In the genomic region with DNA sequence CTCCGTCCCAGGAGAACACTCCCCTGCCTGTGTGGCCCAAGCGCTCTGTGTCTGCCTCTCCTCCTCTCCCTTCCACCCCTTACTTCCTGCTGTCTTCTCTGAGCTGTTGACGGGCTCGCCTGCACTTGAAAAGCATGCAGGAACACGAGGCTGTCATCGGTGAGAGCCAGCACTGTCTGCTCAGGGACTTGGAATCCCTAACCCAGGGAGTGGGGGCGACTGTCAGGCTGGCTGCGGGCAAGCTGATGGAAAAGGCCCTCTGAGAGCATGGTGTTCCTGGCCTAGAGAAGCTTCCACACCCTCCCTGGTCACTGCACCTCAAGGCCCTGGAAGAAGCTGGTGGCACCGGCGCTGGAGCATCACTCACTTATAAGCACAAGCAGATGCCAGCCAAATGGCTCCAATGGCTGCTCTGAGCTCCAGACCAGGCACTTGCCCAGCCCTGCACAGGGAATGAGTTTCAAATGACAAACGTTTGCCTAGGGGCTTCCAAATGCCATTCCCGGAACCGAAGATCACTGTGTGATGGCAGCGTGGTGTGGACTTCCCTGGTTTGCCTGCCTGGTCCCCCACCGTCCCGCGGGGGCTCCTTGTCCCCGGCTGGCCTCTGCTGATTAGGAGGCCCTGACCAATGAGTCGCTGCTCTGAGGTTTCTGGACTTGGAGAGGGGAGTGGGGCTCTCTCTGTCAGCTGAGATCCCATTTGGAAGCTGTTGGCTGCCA, we compare ENCODE assay signal across 18 cellular contexts. TPM values are rescaled to one million over a fixed set of nuclear protein-coding genes. Genes with fewer than 3 reads are reported as not detected.
A peak's percentile ranks its signal among the peaks of the same experiment; 100 is the strongest.
DNase-seq lines count a peak whose midpoint lies in the region; ATAC-seq, FAIRE-seq and TF ChIP-seq lines count a peak whose summit lies in the region.
"Had no signal": no experiment of that assay in that cellular context is flagged by ENCODE, and none has a peak within 500 bp of the region (broad histone marks: within the 10 kb centered on the region; RNA-seq: fewer than 3 reads in every experiment).

No MANE protein-coding gene starts in this region.

- no peak for FAIRE-seq in small intestine (lab: Jason Lieb, UNC)
- FAIRE-seq: H54 had no signal

- H3K27ac ChIP-seq in ACC112 (ENCODE audit: low read depth, low read length) (peak overlapping the region; percentile 87), coronary artery (peak overlapping the region in 1 of 2 donors; percentile 7), small intestine (ENCODE audit: low read depth in 1 of 2, low read length in 1 of 2) (no peak overlapping the region)
- H3K27ac ChIP-seq: gastroesophageal sphincter, SK-N-MC had no signal

- DNase-seq in GM03348 (ENCODE audit: low spot score) (peak; percentile 52), coronary artery (ENCODE audit: low spot score) (peak; percentile 72), medulla oblongata (ENCODE audit: extremely low spot score) (peak; percentile 7), small intestine (no peak), HT-29 (ENCODE audit: low spot score) (no peak), NCI-H2196 (lab: John Stamatoyannopoulos, UW; ENCODE audit: unreplicated experiment) (no peak)
- DNase-seq: activated CD4-positive, alpha-beta T cell treated with anti-CD3 and anti-CD28 coated beads, Interleukin-2, amount 50 U/mL, for 1 hour; activated naive CD8-positive, alpha-beta T cell treated with anti-CD3 and anti-CD28 coated beads, Interleukin-2, amount 10 ng/mL, durations not matched to agents 7 days and 5 days; activated T-cell treated with anti-CD3 and anti-CD28 coated beads, Interleukin-2, amount 50 U/mL, for 72 hours; central memory CD4-positive, alpha-beta T cell; NCI-H187; stimulated activated CD4-positive, alpha-beta T cell treated with anti-CD3 and anti-CD28 coated beads, Interleukin-2, amount 100 ng/mL, for 24 hours had no signal

- peak overlapping the region; percentile 90 for H2AFZ ChIP-seq in ACC112 (ENCODE audit: low read length, unreplicated experiment)

- H3K36me3 ChIP-seq in ACC112 (ENCODE audit: insufficient read depth, low read length) (no peaks in the 10 kb centered on the region), small intestine (ENCODE audit: control insufficient read depth in 2 of 2, insufficient read depth in 2 of 2, low read length in 2 of 2) (no peaks in the 10 kb centered on the region)
- H3K36me3 ChIP-seq: gastroesophageal sphincter had no signal

- ATAC-seq in GM19467 (IDR thresholded peaks at IDR 0.05; ENCODE audit: unreplicated experiment): no peak

- H3K4me1 ChIP-seq in ACC112 (ENCODE audit: control insufficient read depth, insufficient read depth, low read length, unreplicated experiment) (peaks cover 41% of the 10 kb centered on the region), small intestine (ENCODE audit: control insufficient read depth in 2 of 2, insufficient read depth in 1 of 2, low read depth in 1 of 2, low read length in 1 of 2) (no peaks in the 10 kb centered on the region)
- H3K4me1 ChIP-seq: gastroesophageal sphincter had no signal

- no peaks in the 10 kb centered on the region for H3K9me3 ChIP-seq in small intestine (ENCODE audit: control insufficient read depth, low read depth)
- H3K9me3 ChIP-seq: gastroesophageal sphincter had no signal

- H3K4me3 ChIP-seq in ACC112 (ENCODE audit: low read depth, low read length) (no peak overlapping the region), coronary artery (no peak overlapping the region), small intestine (ENCODE audit: low read depth in 1 of 2, low read length in 2 of 2) (no peak overlapping the region)
- H3K4me3 ChIP-seq: gastroesophageal sphincter, SK-N-MC had no signal

- WGBS in small intestine, 3 donors: 65 to 79% (median 69%) methylated on average over 19 of the region's 19 CpGs

- TF ChIP-seq CTCF in coronary artery (IDR thresholded peaks at IDR 0.05): no peak

- no peaks in the 10 kb centered on the region for H3K79me2 ChIP-seq in ACC112 (ENCODE audit: control insufficient read depth, insufficient read depth, low read length, unreplicated experiment)

- H3K27me3 ChIP-seq in ACC112 (ENCODE audit: insufficient read depth, low read length): no peaks in the 10 kb centered on the region
- no peaks in the 10 kb centered on the region for H3K27me3 ChIP-seq in small intestine (ENCODE audit: control insufficient read depth in 2 of 2, insufficient read depth in 2 of 2, low read length in 2 of 2)

RNA-seq across cellular contexts. Expression of gene EBF3, which starts 56.7 kb away (rescaled TPM):
- 1 to 10 TPM in 1 of 3 donors, not detected in 2; 1.9 TPM for polyA plus RNA-seq in small intestine
- total RNA-seq in HT-29 (2014; rRNA removed; shearing (Covaris generic)): not detected in 2 replicates
- total RNA-seq: activated naive CD8-positive, alpha-beta T cell treated with anti-CD3 and anti-CD28 coated beads, Interleukin-2, amount 10 ng/mL, durations not matched to agents 7 days and 5 days; activated T-cell treated with anti-CD3 and anti-CD28 coated beads, Interleukin-2, amount 50 U/mL, for 72 hours; OCI-LY7 had no signal

Comparison
In these comparisons a context has a peak if more than half of its experiments do, and no peak if none do; other contexts are left out.
1. DNase-seq: peak in GM03348 (single experiment), coronary artery (single experiment) and medulla oblongata (single experiment); none in small intestine (single experiment), HT-29 (single experiment) and NCI-H2196 (single experiment).